8 cellular contexts compared by ENCODE assay signal in the genomic region with DNA sequence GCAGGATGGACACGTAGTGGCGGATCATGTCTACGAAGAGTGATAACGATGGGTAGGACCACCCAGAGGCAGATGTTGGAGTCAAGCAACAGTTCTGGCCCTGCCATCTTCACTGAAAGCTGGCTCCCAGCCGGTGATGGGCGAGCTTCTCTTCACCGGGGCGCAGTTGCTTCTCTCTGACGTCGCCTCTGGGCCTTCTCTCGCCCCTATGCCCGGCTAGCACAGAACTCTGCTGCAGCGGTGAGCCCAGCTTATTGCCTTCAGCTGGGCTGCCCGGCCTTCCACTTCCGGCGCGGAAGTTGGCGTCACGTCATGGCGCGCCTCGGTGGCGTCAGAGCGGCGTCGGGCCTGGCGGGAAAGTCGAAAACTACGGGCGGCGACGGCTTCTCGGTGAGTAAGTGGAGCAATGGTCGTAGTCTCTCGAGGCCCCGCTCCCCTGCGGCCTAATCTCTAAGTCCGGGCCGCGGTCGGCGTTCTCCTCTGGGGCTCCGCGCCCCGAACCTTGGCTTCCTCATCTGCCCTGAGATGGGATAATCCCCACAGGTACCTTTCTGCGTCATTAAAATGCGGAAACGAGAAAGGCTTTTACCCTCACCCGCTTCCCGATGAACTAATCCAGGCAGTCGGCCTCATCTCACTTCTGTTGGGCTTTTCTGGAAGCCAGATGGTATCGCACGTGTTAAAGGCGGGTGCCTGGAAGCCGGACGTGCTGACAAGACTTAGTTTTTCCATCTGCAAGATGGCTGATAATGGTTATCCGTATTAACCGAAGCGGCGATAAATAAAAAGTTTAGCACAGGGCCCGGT. TPM values are rescaled to one million over a fixed set of nuclear protein-coding genes. Genes with fewer than 3 reads are reported as not detected.
DNase-seq lines count a peak whose midpoint lies in the region; ATAC-seq and TF ChIP-seq lines count a peak whose summit lies in the region.

A gene (plus strand): TSS at position 354 of the 807 bp plus-strand sequence. CDS start 2,221 bp downstream, outside the sequence.

- peaks cover 4% of the 10 kb centered on the region for H3K36me3 ChIP-seq in Panc1 (ENCODE audit: control insufficient read depth, insufficient read depth, low read length)
- H3K36me3 ChIP-seq in esophagus muscularis mucosa = peaks cover 12 to 27% (median 24%) of the 10 kb centered on the region in 4 donors

- H3K27me3 ChIP-seq in Panc1 (ENCODE audit: control insufficient read depth, insufficient read depth, low read length) (no peaks in the 10 kb centered on the region), esophagus muscularis mucosa (no peaks in the 10 kb centered on the region)

- POLR2A ChIA-PET in Panc1 (lab: Charles Lee) = interaction anchor here (0.6 kb wide), 1 partner anchor 10 kb away, joined by 5 read pairs; no protein-coding TSS in a partner anchor

- in situ Hi-C loops in Panc1 (cut with HindIII; ENCODE audit: low pct_unique_long_range_greater_than_20kb, low sequenced_read_pairs) = no loop called here

- H3K9me3 ChIP-seq in Panc1 (ENCODE audit: control insufficient read depth, insufficient read depth, low read depth, low read length) (no peaks in the 10 kb centered on the region), esophagus muscularis mucosa (no peaks in the 10 kb centered on the region)

- TF ChIP-seq CTCF in Panc1 (IDR thresholded peaks at IDR 0.05) = no peak
- TF ChIP-seq CTCF in esophagus muscularis mucosa (IDR thresholded peaks at IDR 0.05) = no peak

- H3K4me1 ChIP-seq in Panc1 (ENCODE audit: control insufficient read depth, insufficient read depth, low read length) = peaks cover 6% of the 10 kb centered on the region; the same call in 1 of the 2 replicates
- H3K4me1 ChIP-seq in esophagus muscularis mucosa = peaks cover 21 to 37% (median 30%) of the 10 kb centered on the region in 4 donors

- intact Hi-C loops in Panc1 (cut with micrococcal nuclease; ENCODE audit: unreplicated experiment) (no loop called here), esophagus muscularis mucosa (cut with DNase I) (loop anchor here (5.0 kb wide), 3 partner anchors 49 to 94 kb away; a partner anchor contains a TSS)

- BruUV-seq in Panc1 (replicated peaks; lab: Mats Ljungman, UMichigan) = TSS peak; percentile 96

- DNase-seq in DMS53 treated with DMSO at 0.1 percent for 48 hours (lab: John Stamatoyannopoulos, UW; ENCODE audit: unreplicated experiment) = peak; percentile 33
- DNase-seq in HuH-7.5 (ENCODE audit: low spot score) = peak; percentile 84
- DNase-seq in Panc1 (ENCODE audit: low read depth, low spot score) = no peak
- DNase-seq in activated T-cell treated with anti-CD3 and anti-CD28 coated beads, Interleukin-2, amount 50 U/mL, for 48 hours = peak; percentile 97 to 98
- peak; percentile 97 for DNase-seq in esophagus muscularis mucosa (ENCODE audit: extremely low spot score)
- DNase-seq in myocyte (ENCODE audit: low read depth) = peak; percentile 85
- DNase-seq in stimulated activated CD8-positive, alpha-beta memory T cell treated with anti-CD3 and anti-CD28 coated beads, Interleukin-7, amount 100 ng/mL, for 4 hours (ENCODE audit: low read depth in 2 of 2) = peak; percentile 81 to 85

- TF ChIP-seq POLR2A in esophagus muscularis mucosa (IDR thresholded peaks at IDR 0.05; ENCODE audit: low read depth) = peak; percentile 55

- no peak for TF ChIP-seq EP300 in esophagus muscularis mucosa (IDR thresholded peaks at IDR 0.05)

- H3K27ac ChIP-seq in Panc1 (ENCODE audit: low read length) (peak within 1 kb of the TSS; percentile 87), esophagus muscularis mucosa (replicated peaks in 1 of 4) (peak within 1 kb of the TSS; percentile 65 to 89 (median 80))

- peak within 1 kb of the TSS; percentile 71 to 98 for H3K4me3 ChIP-seq in Panc1 (ENCODE audit: low read depth in 2 of 2, low read length in 2 of 2)
- H3K4me3 ChIP-seq in esophagus muscularis mucosa = peak within 1 kb of the TSS; percentile 81 to 86 (median 83)

- peak; percentile 91 for ATAC-seq in GM21528 (IDR thresholded peaks at IDR 0.05; ENCODE audit: low FRiP score, unreplicated experiment)
- ATAC-seq in Panc1 = peak; percentile 98

- WGBS in esophagus muscularis mucosa = 0% methylated on average over 27 of the region's 61 CpGs

- CTCF ChIA-PET in Panc1 (lab: Charles Lee) = no interaction called here

RNA-seq across cellular contexts. Expression of the gene that starts here (rescaled TPM):
- total RNA-seq in Panc1 (2021; ENCODE audit: unreplicated experiment) (20.0 TPM), esophagus muscularis mucosa (1 to 10 TPM in 2 of 4 donors, under 1 TPM in 2; 0.52 to 2.3 (median 1.1) TPM), myocyte (0.51 and 1.6 TPM in 2 replicates)
- polyA plus RNA-seq in Panc1 (2012; ENCODE audit: insufficient read length) = 7.3 TPM
- polyA plus RNA-seq in myocyte (2012) = 1.1 TPM
